1 cellular context compared by ENCODE assay signal in the genomic region with DNA sequence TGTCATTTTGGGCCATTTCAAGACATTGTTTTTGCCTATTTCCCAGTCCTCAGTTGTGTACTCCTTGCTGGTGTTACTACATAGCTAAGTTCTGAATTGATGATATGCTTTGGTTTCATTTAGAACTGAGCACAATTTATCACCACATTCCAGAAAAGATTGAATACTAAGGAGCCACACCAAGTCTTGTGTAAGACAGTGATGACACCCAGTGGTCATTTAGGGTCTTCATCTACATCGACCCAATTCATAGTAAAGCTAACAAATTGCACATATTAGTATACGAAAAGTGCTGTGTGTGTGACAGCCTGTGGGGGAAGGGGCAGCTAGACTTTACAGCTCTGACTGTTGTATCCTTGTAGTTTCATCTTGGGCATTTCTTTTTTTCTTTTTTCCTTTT.
TF ChIP-seq lines count a peak whose summit lies in the region.

No MANE protein-coding gene starts in this region.

TF ChIP-seq in SK-N-SH treated with all-trans-retinoic acid at 6 μM for 48 hours, 23 proteins besides CTCF, POLR2A, EP300 and RAD21 (continued from another document):
- TF ChIP-seq, protein P1, sequence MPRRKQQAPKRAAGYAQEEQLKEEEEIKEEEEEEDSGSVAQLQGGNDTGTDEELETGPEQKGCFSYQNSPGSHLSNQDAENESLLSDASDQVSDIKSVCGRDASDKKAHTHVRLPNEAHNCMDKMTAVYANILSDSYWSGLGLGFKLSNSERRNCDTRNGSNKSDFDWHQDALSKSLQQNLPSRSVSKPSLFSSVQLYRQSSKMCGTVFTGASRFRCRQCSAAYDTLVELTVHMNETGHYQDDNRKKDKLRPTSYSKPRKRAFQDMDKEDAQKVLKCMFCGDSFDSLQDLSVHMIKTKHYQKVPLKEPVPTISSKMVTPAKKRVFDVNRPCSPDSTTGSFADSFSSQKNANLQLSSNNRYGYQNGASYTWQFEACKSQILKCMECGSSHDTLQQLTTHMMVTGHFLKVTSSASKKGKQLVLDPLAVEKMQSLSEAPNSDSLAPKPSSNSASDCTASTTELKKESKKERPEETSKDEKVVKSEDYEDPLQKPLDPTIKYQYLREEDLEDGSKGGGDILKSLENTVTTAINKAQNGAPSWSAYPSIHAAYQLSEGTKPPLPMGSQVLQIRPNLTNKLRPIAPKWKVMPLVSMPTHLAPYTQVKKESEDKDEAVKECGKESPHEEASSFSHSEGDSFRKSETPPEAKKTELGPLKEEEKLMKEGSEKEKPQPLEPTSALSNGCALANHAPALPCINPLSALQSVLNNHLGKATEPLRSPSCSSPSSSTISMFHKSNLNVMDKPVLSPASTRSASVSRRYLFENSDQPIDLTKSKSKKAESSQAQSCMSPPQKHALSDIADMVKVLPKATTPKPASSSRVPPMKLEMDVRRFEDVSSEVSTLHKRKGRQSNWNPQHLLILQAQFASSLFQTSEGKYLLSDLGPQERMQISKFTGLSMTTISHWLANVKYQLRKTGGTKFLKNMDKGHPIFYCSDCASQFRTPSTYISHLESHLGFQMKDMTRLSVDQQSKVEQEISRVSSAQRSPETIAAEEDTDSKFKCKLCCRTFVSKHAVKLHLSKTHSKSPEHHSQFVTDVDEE (CRISPR knock-in tag; IDR thresholded peaks at IDR 0.05), result no peak
- TF ChIP-seq ZFP30 (CRISPR knock-in tag; IDR thresholded peaks at IDR 0.05) (no peak), ZC3H10 (CRISPR knock-in tag; IDR thresholded peaks at IDR 0.05) (no peak), ARNTL (CRISPR knock-in tag; IDR thresholded peaks at IDR 0.05; ENCODE audit: borderline replicate concordance, low read depth) (no peak), ZNF70 (CRISPR knock-in tag; IDR thresholded peaks at IDR 0.05) (no peak), RARB (CRISPR knock-in tag; IDR thresholded peaks at IDR 0.05) (no peak), SNAI2 (CRISPR knock-in tag; IDR thresholded peaks at IDR 0.05) (no peak), BACH2 (CRISPR knock-in tag; IDR thresholded peaks at IDR 0.05; ENCODE audit: borderline replicate concordance) (no peak), ZNF565 (CRISPR knock-in tag; conservative IDR thresholded peaks at IDR 0.05; ENCODE audit: low read depth) (no peak), CSDC2 (CRISPR knock-in tag; IDR thresholded peaks at IDR 0.05) (no peak), GLIS3 (CRISPR knock-in tag; IDR thresholded peaks at IDR 0.05) (no peak), TCF4 (CRISPR knock-in tag; IDR thresholded peaks at IDR 0.05; ENCODE audit: borderline replicate concordance) (no peak)
- TF ChIP-seq, protein P2, sequence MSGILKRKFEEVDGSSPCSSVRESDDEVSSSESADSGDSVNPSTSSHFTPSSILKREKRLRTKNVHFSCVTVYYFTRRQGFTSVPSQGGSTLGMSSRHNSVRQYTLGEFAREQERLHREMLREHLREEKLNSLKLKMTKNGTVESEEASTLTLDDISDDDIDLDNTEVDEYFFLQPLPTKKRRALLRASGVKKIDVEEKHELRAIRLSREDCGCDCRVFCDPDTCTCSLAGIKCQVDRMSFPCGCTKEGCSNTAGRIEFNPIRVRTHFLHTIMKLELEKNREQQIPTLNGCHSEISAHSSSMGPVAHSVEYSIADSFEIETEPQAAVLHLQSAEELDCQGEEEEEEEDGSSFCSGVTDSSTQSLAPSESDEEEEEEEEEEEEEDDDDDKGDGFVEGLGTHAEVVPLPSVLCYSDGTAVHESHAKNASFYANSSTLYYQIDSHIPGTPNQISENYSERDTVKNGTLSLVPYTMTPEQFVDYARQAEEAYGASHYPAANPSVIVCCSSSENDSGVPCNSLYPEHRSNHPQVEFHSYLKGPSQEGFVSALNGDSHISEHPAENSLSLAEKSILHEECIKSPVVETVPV (CRISPR knock-in tag; IDR thresholded peaks at IDR 0.05), result no peak
